In genomic region chr4:89303177-89303576, GRCh38 we compare ENCODE assay signal across 11 cellular contexts. TPM values are rescaled to one million over a fixed set of nuclear protein-coding genes. Genes with fewer than 3 reads are reported as not detected.
A peak's percentile ranks its signal among the peaks of the same experiment; 100 is the strongest.
DNase-seq lines count a peak whose midpoint lies in the region; ATAC-seq and TF ChIP-seq lines count a peak whose summit lies in the region.
"Had no signal": no experiment of that assay in that cellular context is flagged by ENCODE, and none has a peak within 500 bp of the region (broad histone marks: within the 10 kb centered on the region; RNA-seq: fewer than 3 reads in every experiment).

No MANE protein-coding gene starts in this region.

- no peaks in the 10 kb centered on the region for H3K9me3 Mint-ChIP-seq in activated naive CD4-positive, alpha-beta T cell treated with anti-CD3 and anti-CD28 coated beads for 36 hours
- no peaks in the 10 kb centered on the region for H3K9me3 Mint-ChIP-seq in stimulated activated naive CD8-positive, alpha-beta T cell treated with anti-CD3 and anti-CD28 coated beads, Interleukin-15, Interleukin-2, amounts not matched to agents 100 ng/mL and 50 ng/mL, for 24 hours

- ATAC-seq in body of pancreas (no peak), GM19452 (IDR thresholded peaks at IDR 0.05; ENCODE audit: unreplicated experiment) (no peak)

- CTCF ChIA-PET in activated naive CD4-positive, alpha-beta T cell treated with anti-CD3 and anti-CD28 coated beads for 36 hours (lab: Charles Lee), result interaction anchor here (1.1 to 4.7 kb wide), 4 partner anchors 14 to 132 kb away, joined by 3 to 20 read pairs (median 6); no protein-coding TSS in a partner anchor

- no peaks in the 10 kb centered on the region for H3K9me3 ChIP-seq in body of pancreas
- H3K9me3 ChIP-seq: neutrophil, SJSA1 had no signal

- no peak overlapping the region for H3K4me3 ChIP-seq in body of pancreas
- H3K4me3 ChIP-seq: SJSA1 had no signal

- H3K4me3 Mint-ChIP-seq in activated naive CD4-positive, alpha-beta T cell treated with anti-CD3 and anti-CD28 coated beads for 36 hours, result peak overlapping the region; percentile 36
- H3K4me3 Mint-ChIP-seq in stimulated activated naive CD8-positive, alpha-beta T cell treated with anti-CD3 and anti-CD28 coated beads, Interleukin-15, Interleukin-2, amounts not matched to agents 100 ng/mL and 50 ng/mL, for 24 hours, result peak overlapping the region; percentile 60

- peak overlapping the region in 3 of 4 donors; percentile 11 to 40 (median 37) for H3K27ac ChIP-seq in body of pancreas
- H3K27ac ChIP-seq: neutrophil, SJSA1 had no signal

- H3K4me1 Mint-ChIP-seq in activated naive CD4-positive, alpha-beta T cell treated with anti-CD3 and anti-CD28 coated beads for 36 hours (ENCODE audit: low read depth), result peaks cover 69% of the 10 kb centered on the region
- peaks cover 84% of the 10 kb centered on the region for H3K4me1 Mint-ChIP-seq in stimulated activated naive CD8-positive, alpha-beta T cell treated with anti-CD3 and anti-CD28 coated beads, Interleukin-15, Interleukin-2, amounts not matched to agents 100 ng/mL and 50 ng/mL, for 24 hours (ENCODE audit: low read depth)

- H3K36me3 ChIP-seq in body of pancreas (replicated peaks in 1 of 2; ENCODE audit: insufficient read depth in 1 of 2, low read depth in 2 of 2), result no peaks in the 10 kb centered on the region
- H3K36me3 ChIP-seq: neutrophil, SJSA1 had no signal

- peaks cover 7% of the 10 kb centered on the region for H3K36me3 Mint-ChIP-seq in activated naive CD4-positive, alpha-beta T cell treated with anti-CD3 and anti-CD28 coated beads for 36 hours (ENCODE audit: low read depth)
- no peaks in the 10 kb centered on the region for H3K36me3 Mint-ChIP-seq in stimulated activated naive CD8-positive, alpha-beta T cell treated with anti-CD3 and anti-CD28 coated beads, Interleukin-15, Interleukin-2, amounts not matched to agents 100 ng/mL and 50 ng/mL, for 24 hours (ENCODE audit: low read depth)

- WGBS in body of pancreas, 2 donors, result 42 to 52% methylated on average over 7 of the region's 7 CpGs

- H3K4me1 ChIP-seq in body of pancreas, result peaks cover 62% of the 10 kb centered on the region

- peak; percentile 46 for DNase-seq in activated naive CD4-positive, alpha-beta T cell treated with anti-CD3 and anti-CD28 coated beads for 36 hours
- no peak for DNase-seq in activated naive CD4-positive, alpha-beta T cell treated with anti-CD3 and anti-CD28 coated beads, Interleukin-2, amount 50 U/mL, for 16 hours
- peak in 3 of 5 experiments; percentile 42 to 98 (median 69) for DNase-seq in T-helper 2 cell
- DNase-seq in body of pancreas, result peak; percentile 28 to 53 (median 40)
- DNase-seq in midbrain (lab: John Stamatoyannopoulos, UW), result no peak
- DNase-seq in DMS79 (lab: John Stamatoyannopoulos, UW), result no peak
- DNase-seq: HCEC 1CT had no signal

- TF ChIP-seq POLR2A in body of pancreas (IDR thresholded peaks at IDR 0.05), result no peak

- peak overlapping the region; percentile 83 for H3K27ac Mint-ChIP-seq in activated naive CD4-positive, alpha-beta T cell treated with anti-CD3 and anti-CD28 coated beads for 36 hours
- peak overlapping the region; percentile 72 for H3K27ac Mint-ChIP-seq in stimulated activated naive CD8-positive, alpha-beta T cell treated with anti-CD3 and anti-CD28 coated beads, Interleukin-15, Interleukin-2, amounts not matched to agents 100 ng/mL and 50 ng/mL, for 24 hours

- H3K27me3 Mint-ChIP-seq in activated naive CD4-positive, alpha-beta T cell treated with anti-CD3 and anti-CD28 coated beads for 36 hours (ENCODE audit: low read depth), result no peaks in the 10 kb centered on the region
- H3K27me3 Mint-ChIP-seq in stimulated activated naive CD8-positive, alpha-beta T cell treated with anti-CD3 and anti-CD28 coated beads, Interleukin-15, Interleukin-2, amounts not matched to agents 100 ng/mL and 50 ng/mL, for 24 hours, result no peaks in the 10 kb centered on the region

- intact Hi-C loops in activated naive CD4-positive, alpha-beta T cell treated with anti-CD3 and anti-CD28 coated beads for 36 hours (cut with micrococcal nuclease), result loop anchor here (5.0 to 10.0 kb wide), 2 partner anchors 701 to 778 kb away; partner anchors contain the start of gene PYURF
- intact Hi-C loops in body of pancreas (cut with DNase I), result no loop called here

- no peaks in the 10 kb centered on the region for H3K27me3 ChIP-seq in body of pancreas

- TF ChIP-seq CTCF in body of pancreas (IDR thresholded peaks at IDR 0.05), result peak in 2 of 7 experiments; percentile 3 to 12

RNA-seq across cellular contexts. Expression of gene GPRIN3, which starts 4.4 kb away (rescaled TPM):
- 1 to 10 TPM; 8.6 to 8.8 TPM for total RNA-seq in activated naive CD4-positive, alpha-beta T cell treated with anti-CD3 and anti-CD28 coated beads for 36 hours
- total RNA-seq in body of pancreas, result 1 to 10 TPM; 5.3 to 9.3 TPM
- total RNA-seq: SJSA1 had no signal

Comparison
In these comparisons a context has a peak if more than half of its experiments do, and no peak if none do; other contexts are left out.
1. DNase-seq: peak in activated naive CD4-positive, alpha-beta T cell treated with anti-CD3 and anti-CD28 coated beads for 36 hours (single experiment), T-helper 2 cell (3 of 5) and body of pancreas (4 of 4); none in activated naive CD4-positive, alpha-beta T cell treated with anti-CD3 and anti-CD28 coated beads, Interleukin-2, amount 50 U/mL, for 16 hours (single experiment), midbrain (single experiment) and DMS79 (single experiment).